Comparison of ENCODE assay signal across 8 cellular contexts in the genomic region with DNA sequence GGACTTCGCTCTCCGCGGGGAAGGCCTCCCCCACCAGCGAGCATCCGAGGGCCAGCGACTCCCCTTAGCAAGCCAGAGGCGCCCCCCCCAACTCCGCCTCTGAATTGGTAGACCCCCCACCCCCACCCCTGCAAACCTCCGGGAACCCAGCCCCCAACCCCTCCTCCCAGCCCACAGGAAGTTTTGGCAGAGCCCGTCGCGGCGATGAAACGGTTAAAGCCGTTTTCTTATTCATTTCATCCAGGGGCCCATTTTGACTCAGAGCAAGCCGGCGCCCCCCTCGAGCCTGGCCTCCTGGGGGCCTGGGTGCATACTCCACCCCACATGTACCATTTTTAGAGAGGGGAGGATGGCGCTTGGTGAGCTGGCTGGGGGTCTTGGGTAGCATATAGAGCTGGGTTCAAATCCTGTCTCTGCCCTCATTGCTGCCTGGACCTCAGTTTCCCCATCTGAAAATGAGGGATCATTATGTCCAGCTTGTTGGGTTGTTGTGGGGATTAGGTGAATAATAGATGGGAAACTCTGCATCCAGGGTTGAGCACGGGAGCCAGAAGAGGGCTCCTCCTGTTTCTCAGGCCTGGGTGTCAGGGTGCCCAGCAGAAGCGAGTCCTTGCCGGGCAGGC. TPM values are rescaled to one million over a fixed set of nuclear protein-coding genes. Genes with fewer than 3 reads are reported as not detected.
A peak's percentile ranks its signal among the peaks of the same experiment; 100 is the strongest.
DNase-seq lines count a peak whose midpoint lies in the region; ATAC-seq and TF ChIP-seq lines count a peak whose summit lies in the region.

No MANE protein-coding gene starts in this region.

- H3K27me3 ChIP-seq in psoas muscle (ENCODE audit: insufficient read depth in 3 of 3, low read length in 2 of 3): no peaks in the 10 kb centered on the region

- intact Hi-C loops in psoas muscle (cut with DNase I): no loop called here

- peaks cover 39% of the 10 kb centered on the region for H3K4me1 ChIP-seq in psoas muscle

- H3K27me3 Mint-ChIP-seq in T-cell: no peaks in the 10 kb centered on the region

- H3K36me3 Mint-ChIP-seq in T-cell: no peaks in the 10 kb centered on the region

- DNase-seq in GM12864 (ENCODE audit: low read depth) (no peak), T-cell (peak in 7 of 34 experiments; percentile 22 to 45 (median 36)), epithelial cell of esophagus (ENCODE audit: low read depth) (no peak), psoas muscle (no peak), ACHN (no peak), dermis blood vessel endothelial cell (no peak), NCI-H2196 treated with DMSO at 0.1 percent for 48 hours (lab: John Stamatoyannopoulos, UW; ENCODE audit: unreplicated experiment) (no peak)

- no peaks in the 10 kb centered on the region for H3K9me3 ChIP-seq in psoas muscle

- peaks cover 28 to 40% (median 31%) of the 10 kb centered on the region in 3 donors for H3K4me1 Mint-ChIP-seq in T-cell

- TF ChIP-seq CTCF in GM12864 (IDR thresholded peaks at IDR 0.05; ENCODE audit: low read depth, low read length, missing control alignments) (no peak), epithelial cell of esophagus (IDR thresholded peaks at IDR 0.05; ENCODE audit: insufficient read depth, low read depth, low read length, missing control alignments) (no peak), psoas muscle (IDR thresholded peaks at IDR 0.05) (no peak)

- ATAC-seq in T-cell (replicated peaks in 1 of 4) (no peak), psoas muscle (no peak), GM21515 (IDR thresholded peaks at IDR 0.05; ENCODE audit: unreplicated experiment) (no peak)

- H3K9me3 Mint-ChIP-seq in T-cell: no peaks in the 10 kb centered on the region

- in situ Hi-C loops in ACHN (cut with HindIII; ENCODE audit: low pct_ligation_motif_present, low pct_unique_long_range_greater_than_20kb, low sequenced_read_pairs): no loop called here

- H3K27ac ChIP-seq in psoas muscle: peak overlapping the region; percentile 82

- CTCF ChIA-PET in T-cell (lab: Charles Lee): interaction anchor here (0.7 to 1.9 kb wide), 2 partner anchors 9 to 46 kb away, joined by 4 to 20 read pairs; a partner anchor contains a TSS

- H3K36me3 ChIP-seq in psoas muscle (ENCODE audit: insufficient read depth in 1 of 2, low read depth in 1 of 2): no peaks in the 10 kb centered on the region

- H3K4me3 ChIP-seq in GM12864 (ENCODE audit: low read depth, low read length): peak overlapping the region; percentile 54
- H3K4me3 ChIP-seq in epithelial cell of esophagus (ENCODE audit: low read length): peak overlapping the region; percentile 43
- H3K4me3 ChIP-seq in psoas muscle: peak overlapping the region; percentile 60

- H3K4me3 Mint-ChIP-seq in T-cell: peak overlapping the region; percentile 54 to 85 (median 60)

- POLR2A ChIA-PET in T-cell (lab: Charles Lee): interaction anchor here (0.5 to 2.7 kb wide), 4 partner anchors 8 to 1765 kb away, joined by 4 to 45 read pairs (median 7); a partner anchor contains a TSS

- peak overlapping the region in 1 of 2 donors; percentile 77 for H3K27ac Mint-ChIP-seq in T-cell

- 17 to 37% (median 19%) methylated on average over 19 to 22 of the region's 22 CpGs for WGBS in psoas muscle, 3 donors

RNA-seq across cellular contexts. Expression of a gene that starts 7.9 kb away (rescaled TPM):
- total RNA-seq in T-cell (1,000 to 10,000 TPM in 2 of 5 donors, 100 to 1,000 TPM in 3; 117 to 2,289 (median 138) TPM), psoas muscle (100 to 1,000 TPM in 2 of 4 donors, 10 to 100 TPM in 2; 29.2 to 217 (median 73.6) TPM), dermis blood vessel endothelial cell (61.1 and 151 TPM in 2 replicates)
- polyA plus RNA-seq in psoas muscle: 100 to 1,000 TPM in 1 of 3 donors, 10 to 100 TPM in 2; 25.1 to 145 (median 31.9) TPM

RNA-seq across cellular contexts. Expression of a gene that starts 8.0 kb away (rescaled TPM):
- total RNA-seq in T-cell (10 to 100 TPM; 19.7 to 26.6 (median 22.8) TPM), psoas muscle (10 to 100 TPM; 20.3 to 33.0 (median 23.8) TPM), dermis blood vessel endothelial cell (12.1 and 14.8 TPM in 2 replicates)
- polyA plus RNA-seq in psoas muscle: 10 to 100 TPM; 11.3 to 21.7 (median 19.0) TPM

RNA-seq across cellular contexts. Expression of a gene that starts 18.3 kb away (rescaled TPM):
- 100 to 1,000 TPM in 3 of 5 donors, 10 to 100 TPM in 2; 94.5 to 150 (median 134) TPM for total RNA-seq in T-cell
- 100 to 1,000 TPM; 273 to 419 (median 370) TPM for total RNA-seq in psoas muscle
- 100 to 1,000 TPM; 329 to 535 (median 396) TPM for polyA plus RNA-seq in psoas muscle
- 214 and 278 TPM in 2 replicates for total RNA-seq in dermis blood vessel endothelial cell

RNA-seq across cellular contexts. Expression of a gene that starts 18.5 kb away (rescaled TPM):
- total RNA-seq in T-cell: 1 to 10 TPM in 1 of 5 donors, under 1 TPM in 3, not detected in 1; 0.63 to 2.4 (median 0.97) TPM
- total RNA-seq in psoas muscle: 1 to 10 TPM in 3 of 4 donors, under 1 TPM in 1; 0.92 to 3.2 (median 2.0) TPM
- polyA plus RNA-seq in psoas muscle: 1 to 10 TPM; 1.9 to 2.5 (median 2.0) TPM
- 0.23 TPM in 1 of 2 replicates, not detected in the other for total RNA-seq in dermis blood vessel endothelial cell

RNA-seq across cellular contexts. Expression of a gene that starts 23.0 kb away (rescaled TPM):
- total RNA-seq in T-cell (10 to 100 TPM in 3 of 5 donors, 1 to 10 TPM in 2; 4.7 to 18.0 (median 15.0) TPM), psoas muscle (1 to 10 TPM; 2.4 to 5.0 (median 3.0) TPM), dermis blood vessel endothelial cell (19.6 and 45.6 TPM in 2 replicates)
- polyA plus RNA-seq in psoas muscle: 1 to 10 TPM; 3.6 to 9.0 (median 8.6) TPM
